12 cellular contexts compared by ENCODE assay signal in the genomic region with DNA sequence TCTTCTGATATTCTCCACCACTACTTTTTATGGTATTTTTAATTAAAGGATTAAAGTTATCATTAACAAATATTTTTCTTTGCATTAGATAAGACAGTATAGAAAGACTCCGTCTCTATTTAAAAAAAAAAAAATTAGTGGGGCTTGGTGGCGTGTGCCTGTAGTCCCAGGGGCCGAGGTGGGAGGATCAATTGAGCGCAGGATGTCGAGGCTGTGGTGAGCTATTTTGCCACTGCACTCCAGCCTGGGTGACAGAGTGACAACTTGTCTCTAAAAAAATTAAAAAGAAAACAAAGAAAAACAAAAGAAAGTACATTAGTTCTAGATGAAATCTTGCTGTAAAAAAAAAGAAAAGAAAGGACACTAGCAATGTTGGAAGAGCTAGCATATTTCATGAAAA.
"Had no signal": no experiment of that assay in that cellular context is flagged by ENCODE, and none has a peak within 500 bp of the region (broad histone marks: within the 10 kb centered on the region; RNA-seq: fewer than 3 reads in every experiment).

No MANE protein-coding gene starts in this region.

- H3K27ac Mint-ChIP-seq: activated B cell treated with CpG ODN at 0.5 μM for 24 hours; stimulated activated memory B cell treated with anti-CD40 and anti-IgM and Interleukin-4, amounts not matched to agents 10 μg/mL and 1 μg/mL and 100 μg/mL, for 72 hours had no signal

- ATAC-seq: lower lobe of right lung; stimulated activated memory B cell treated with anti-CD40 and anti-IgM and Interleukin-4, amounts not matched to agents 10 μg/mL and 1 μg/mL and 100 μg/mL, for 72 hours had no signal

- H3K9me3 Mint-ChIP-seq: activated B cell treated with CpG ODN at 0.5 μM for 24 hours had no signal

- H3K27ac ChIP-seq: adrenal gland, lower lobe of right lung, sigmoid colon, thyroid gland had no signal

- H3K36me3 Mint-ChIP-seq: stimulated activated memory B cell treated with anti-CD40 and anti-IgM and Interleukin-4, amounts not matched to agents 10 μg/mL and 1 μg/mL and 100 μg/mL, for 72 hours had no signal

- H3K4me3 Mint-ChIP-seq: activated B cell treated with CpG ODN at 0.5 μM for 24 hours; stimulated activated memory B cell treated with anti-CD40 and anti-IgM and Interleukin-4, amounts not matched to agents 10 μg/mL and 1 μg/mL and 100 μg/mL, for 72 hours had no signal

- DNase-seq: activated B cell treated with CpG ODN at 0.5 μM for 24 hours; activated CD4-positive, alpha-beta T cell treated with anti-CD3 and anti-CD28 coated beads, Interleukin-2, amount 50 U/mL, for 1 hour; activated effector memory CD4-positive, alpha-beta T cell treated with anti-CD3 and anti-CD28 coated beads, Interleukin-2, amount 50 U/mL, for 16 hours; adrenal gland; effector CD4-positive, alpha-beta T cell; head of caudate nucleus; lower lobe of right lung; occipital lobe; posterior cingulate gyrus; sigmoid colon; thyroid gland had no signal
